In genomic region chr2:9668686-9669338, GRCh38 we compare ENCODE assay signal across 19 cellular contexts. TPM values are rescaled to one million over a fixed set of nuclear protein-coding genes. Genes with fewer than 3 reads are reported as not detected.
DNase-seq lines count a peak whose midpoint lies in the region; ATAC-seq and TF ChIP-seq lines count a peak whose summit lies in the region.
"Had no signal": no experiment of that assay in that cellular context is flagged by ENCODE, and none has a peak within 500 bp of the region (broad histone marks: within the 10 kb centered on the region; RNA-seq: fewer than 3 reads in every experiment).

No MANE protein-coding gene starts in this region.

- no peak overlapping the region for H3K4me3 ChIP-seq in lung
- H3K4me3 ChIP-seq: GM23338, vagina had no signal

- no peaks in the 10 kb centered on the region for H3K27me3 ChIP-seq in lung (ENCODE audit: control insufficient read depth, insufficient read depth)
- H3K27me3 ChIP-seq: vagina had no signal

- no peaks in the 10 kb centered on the region for H3K36me3 Mint-ChIP-seq in naive thymus-derived CD8-positive, alpha-beta T cell
- H3K36me3 Mint-ChIP-seq: naive B cell; stimulated activated naive B cell treated with anti-CD40 and anti-IgM and Interleukin-4, amounts not matched to agents 10 μg/mL and 1 μg/mL and 100 μg/mL, for 72 hours had no signal

- no peak for TF ChIP-seq CTCF in lung (IDR thresholded peaks at IDR 0.05; ENCODE audit: control extremely low read depth, extremely low read depth)

- no peaks in the 10 kb centered on the region for H3K27me3 Mint-ChIP-seq in naive thymus-derived CD8-positive, alpha-beta T cell

- POLR2A ChIA-PET in naive thymus-derived CD8-positive, alpha-beta T cell (lab: Charles Lee), result no interaction called here

- no peaks in the 10 kb centered on the region for H3K9me3 Mint-ChIP-seq in naive thymus-derived CD8-positive, alpha-beta T cell
- H3K9me3 Mint-ChIP-seq: GM23338; naive B cell; stimulated activated naive B cell treated with anti-CD40 and anti-IgM and Interleukin-4, amounts not matched to agents 10 μg/mL and 1 μg/mL and 100 μg/mL, for 72 hours had no signal

- peak overlapping the region in 1 of 10 donors; percentile 81 for H3K27ac Mint-ChIP-seq in naive thymus-derived CD8-positive, alpha-beta T cell
- H3K27ac Mint-ChIP-seq: GM23338; stimulated activated naive B cell treated with anti-CD40 and anti-IgM and Interleukin-4, amounts not matched to agents 10 μg/mL and 1 μg/mL and 100 μg/mL, for 72 hours had no signal

- H3K9me3 ChIP-seq in lung (ENCODE audit: control insufficient read depth in 2 of 2, insufficient read depth in 1 of 2, low read length in 1 of 2), result no peaks in the 10 kb centered on the region
- H3K9me3 ChIP-seq: vagina had no signal

- peak; percentile 34 for ATAC-seq in lung (ENCODE audit: insufficient read depth, low FRiP score)
- ATAC-seq in naive thymus-derived CD8-positive, alpha-beta T cell, result no peak
- ATAC-seq: GM23338; stimulated activated naive B cell treated with anti-CD40 and anti-IgM and Interleukin-4, amounts not matched to agents 10 μg/mL and 1 μg/mL and 100 μg/mL, for 72 hours had no signal

- H3K27ac ChIP-seq in lung (ENCODE audit: low read depth in 1 of 2, low read length in 1 of 2), result no peak overlapping the region
- H3K27ac ChIP-seq: vagina had no signal

- peaks cover 0 to 3% (median 0%) of the 10 kb centered on the region in 4 donors for H3K4me1 Mint-ChIP-seq in naive thymus-derived CD8-positive, alpha-beta T cell
- H3K4me1 Mint-ChIP-seq: GM23338, naive B cell had no signal

- no peaks in the 10 kb centered on the region for H3K36me3 ChIP-seq in lung (ENCODE audit: control insufficient read depth in 2 of 2, insufficient read depth in 2 of 2, low read length in 2 of 2)
- H3K36me3 ChIP-seq: vagina had no signal

- no peaks in the 10 kb centered on the region for H3K4me1 ChIP-seq in lung (ENCODE audit: control insufficient read depth in 2 of 2, insufficient read depth in 2 of 2, low read length in 2 of 2)
- H3K4me1 ChIP-seq: vagina had no signal

- peak; percentile 75 for DNase-seq in COR-L47 (lab: John Stamatoyannopoulos, UW)
- DNase-seq in NCI-H1092 treated with DMSO at 0.1 percent for 48 hours (lab: John Stamatoyannopoulos, UW), result peak; percentile 78
- DNase-seq in NCI-H82 treated with DMSO at 0.1 percent for 48 hours (lab: John Stamatoyannopoulos, UW; ENCODE audit: unreplicated experiment), result peak; percentile 33
- DNase-seq in lung (ENCODE audit: low spot score), result peak; percentile 48
- DNase-seq in germinal center (ENCODE audit: low spot score), result no peak
- DNase-seq in activated gamma-delta T cell treated with Interleukin-2 at 50 U/mL for 16 hours, result no peak
- no peak for DNase-seq in naive thymus-derived CD8-positive, alpha-beta T cell
- DNase-seq in stimulated activated CD4-positive, alpha-beta T cell treated with anti-CD3 and anti-CD28 coated beads, Interleukin-2, amount 100 ng/mL, for 24 hours, result no peak
- DNase-seq: activated naive CD4-positive, alpha-beta T cell treated with anti-CD3 and anti-CD28 coated beads, Interleukin-2, amount 50 U/mL, for 16 hours; central memory CD4-positive, alpha-beta T cell; KBM-7; kidney; naive B cell; NCI-H446 treated with DMSO at 0.1 percent for 48 hours; right cardiac atrium; stimulated activated CD4-positive, alpha-beta T cell treated with anti-CD3 and anti-CD28 coated beads, Interleukin-4, amount 100 ng/mL, for 4 hours; stimulated activated naive B cell treated with anti-CD40 and anti-IgM and Interleukin-4, amounts not matched to agents 10 μg/mL and 1 μg/mL and 100 μg/mL, for 72 hours had no signal

- WGBS in lung, 2 donors, result 62 to 85% methylated on average over 5 of the region's 5 CpGs

- no peak overlapping the region for H3K4me3 Mint-ChIP-seq in naive thymus-derived CD8-positive, alpha-beta T cell
- H3K4me3 Mint-ChIP-seq: GM23338; naive B cell; stimulated activated naive B cell treated with anti-CD40 and anti-IgM and Interleukin-4, amounts not matched to agents 10 μg/mL and 1 μg/mL and 100 μg/mL, for 72 hours had no signal

RNA-seq across cellular contexts. Expression of gene YWHAQ, which starts 38.0 kb away (rescaled TPM):
- total RNA-seq in lung, result 100 to 1,000 TPM; 271 to 275 TPM
- 100 to 1,000 TPM in 1 of 2 donors, 10 to 100 TPM in 1; 94.6 to 173 TPM for polyA plus RNA-seq in lung
- 100 to 1,000 TPM in 1 of 2 experiments, 10 to 100 TPM in 1; 99.2 to 113 TPM for total RNA-seq in naive thymus-derived CD8-positive, alpha-beta T cell
- 100 to 1,000 TPM; 195 to 348 (median 236) TPM for polyA plus RNA-seq in naive thymus-derived CD8-positive, alpha-beta T cell

Comparison
In these comparisons a context has a peak if more than half of its experiments do, and no peak if none do; other contexts are left out.
1. DNase-seq: peak in COR-L47 (single experiment), NCI-H1092 treated with DMSO at 0.1 percent for 48 hours (single experiment), NCI-H82 treated with DMSO at 0.1 percent for 48 hours (single experiment) and lung (single experiment); none in germinal center (single experiment), activated gamma-delta T cell treated with Interleukin-2 at 50 U/mL for 16 hours (single experiment), naive thymus-derived CD8-positive, alpha-beta T cell (0 of 10) and stimulated activated CD4-positive, alpha-beta T cell treated with anti-CD3 and anti-CD28 coated beads, Interleukin-2, amount 100 ng/mL, for 24 hours (0 of 2).